Comparison of ENCODE assay signal across 9 cellular contexts in the genomic region with DNA sequence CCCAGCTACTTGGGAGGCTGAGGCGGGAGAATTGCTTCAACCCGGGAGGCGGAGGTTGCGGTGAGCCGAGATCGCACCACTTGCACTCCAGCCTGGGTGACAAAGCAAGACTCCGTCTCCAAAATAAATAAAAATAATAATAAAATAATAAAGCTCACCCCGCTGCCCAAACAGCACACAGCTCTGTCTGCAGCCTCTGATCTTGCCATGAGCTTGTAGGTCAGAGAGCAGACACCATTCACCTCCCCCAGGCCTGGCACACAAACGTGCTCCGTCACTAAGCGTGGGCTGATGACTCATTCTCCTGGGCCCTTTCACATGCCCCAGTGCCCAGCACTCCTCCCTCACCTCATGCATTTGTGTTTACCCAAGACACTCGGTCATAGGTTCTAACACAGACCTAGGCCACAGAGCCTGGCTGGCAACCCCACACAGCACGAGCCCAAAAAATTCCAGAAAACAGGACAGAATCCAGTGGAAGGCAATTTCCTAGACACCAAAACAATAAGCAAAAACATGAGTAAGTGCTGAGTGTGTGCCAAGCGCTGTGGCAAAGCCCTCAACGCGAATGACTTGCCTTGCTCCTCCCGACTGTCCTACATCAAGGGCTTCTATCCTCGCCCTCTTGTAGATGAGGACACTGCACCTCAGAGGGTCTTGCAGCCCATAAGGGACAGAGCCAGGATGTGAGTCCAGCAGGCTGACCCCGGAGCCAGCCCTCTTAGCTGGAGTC. TPM values are rescaled to one million over a fixed set of nuclear protein-coding genes. Genes with fewer than 3 reads are reported as not detected.
DNase-seq lines count a peak whose midpoint lies in the region; ATAC-seq and TF ChIP-seq lines count a peak whose summit lies in the region.
"Had no signal": no experiment of that assay in that cellular context is flagged by ENCODE, and none has a peak within 500 bp of the region (broad histone marks: within the 10 kb centered on the region; RNA-seq: fewer than 3 reads in every experiment).

No MANE protein-coding gene starts in this region.

- H3K4me3 ChIP-seq in heart left ventricle (no peak overlapping the region), skeletal muscle cell (ENCODE audit: low read depth, low read length) (no peak overlapping the region), H7 (ENCODE audit: insufficient read depth, low read depth, low read length) (no peak overlapping the region)

- in situ Hi-C loops in Caki2 (cut with HindIII; ENCODE audit: low pct_unique_long_range_greater_than_20kb, low sequenced_read_pairs): no loop called here

- H3K9me3 ChIP-seq in heart left ventricle: no peaks in the 10 kb centered on the region

- WGBS in heart left ventricle, 4 donors: 72 to 80% (median 75%) methylated on average over 19 of the region's 19 CpGs

- intact Hi-C loops in heart left ventricle (cut with DNase I): no loop called here

- H3K27me3 ChIP-seq in heart left ventricle (no peaks in the 10 kb centered on the region), H7 (ENCODE audit: control insufficient read depth, insufficient read depth, low read length) (no peaks in the 10 kb centered on the region)

- H3K36me3 ChIP-seq in heart left ventricle (no peaks in the 10 kb centered on the region), H7 (replicated peaks; ENCODE audit: control insufficient read depth, insufficient read depth, low read length) (no peaks in the 10 kb centered on the region)

- ATAC-seq in heart left ventricle (peak; percentile 81 to 98 (median 95)), HG02763 (IDR thresholded peaks at IDR 0.05; ENCODE audit: unreplicated experiment) (no peak)
- ATAC-seq: naive thymus-derived CD4-positive, alpha-beta T cell had no signal

- H3K27ac ChIP-seq in heart left ventricle: peak overlapping the region in 4 of 12 donors; percentile 24 to 60 (median 54)

- H3K4me1 ChIP-seq in heart left ventricle: peaks cover 0 to 27% (median 18%) of the 10 kb centered on the region in 12 donors

- TF ChIP-seq POLR2A in heart left ventricle (IDR thresholded peaks at IDR 0.05): no peak

- DNase-seq in Caki2 (ENCODE audit: low read depth) (peak; percentile 100), HuH-7.5 (ENCODE audit: low spot score) (peak; percentile 79), heart left ventricle (peak; percentile 43 to 82 (median 60)), skeletal muscle cell (ENCODE audit: low read depth) (peak; percentile 82), H7 (no peak), germinal center (ENCODE audit: low spot score) (no peak)
- DNase-seq in activated T-helper 9 cell treated with anti-CD3 and anti-CD28 coated beads, Interleukin-2, amount 50 U/mL, for 16 hours (ENCODE audit: low read depth): peak; percentile 15

- no peak for TF ChIP-seq CTCF in heart left ventricle (IDR thresholded peaks at IDR 0.05)

RNA-seq across cellular contexts. Expression of a gene that starts 18.0 kb away (rescaled TPM):
- 31.1 and 37.1 TPM in 2 replicates for total RNA-seq in Caki2 (2014; rRNA removed; shearing (Covaris generic); ENCODE audit: low replicate concordance)
- total RNA-seq in heart left ventricle: 10 to 100 TPM; 18.3 to 36.4 (median 28.9) TPM
- polyA plus RNA-seq in heart left ventricle: 10 to 100 TPM in 1 of 2 donors, 1 to 10 TPM in 1; 4.4 to 10.5 TPM
- total RNA-seq in H7 (2014; rRNA removed; shearing (Covaris generic)): 1.6 and 2.1 TPM in 2 replicates
- polyA plus RNA-seq: naive thymus-derived CD4-positive, alpha-beta T cell had no signal

RNA-seq across cellular contexts. Expression of a gene that starts 52.1 kb away (rescaled TPM):
- total RNA-seq in Caki2 (2014; rRNA removed; shearing (Covaris generic); ENCODE audit: low replicate concordance): 2.9 TPM in 1 of 2 replicates, not detected in the other
- total RNA-seq in heart left ventricle: under 1 TPM in 5 of 9 donors, not detected in 4; 0.04 to 0.22 (median 0.07) TPM
- under 1 TPM in 1 of 2 donors, not detected in 1; 0.08 TPM for polyA plus RNA-seq in heart left ventricle
- 127 and 134 TPM in 2 replicates for total RNA-seq in H7 (2014; rRNA removed; shearing (Covaris generic))
- polyA plus RNA-seq: naive thymus-derived CD4-positive, alpha-beta T cell had no signal

Comparison
In these comparisons a context has a peak if more than half of its experiments do, and no peak if none do; other contexts are left out.
1. DNase-seq: peak in Caki2 (single experiment), HuH-7.5 (single experiment), activated T-helper 9 cell treated with anti-CD3 and anti-CD28 coated beads, Interleukin-2, amount 50 U/mL, for 16 hours (single experiment), heart left ventricle (5 of 5) and skeletal muscle cell (single experiment); none in H7 (single experiment) and germinal center (single experiment).
2. RNA of a gene that starts 52.1 kb away (total RNA-seq): 127 to 134 TPM in H7; 0.04 to 0.22 TPM in heart left ventricle and 2.9 TPM in Caki2; every median in the first group is over 10 times any median in the second.